26 cellular contexts compared by ENCODE assay signal in genomic region chr15:52093167-52093538, GRCh38. TPM values are rescaled to one million over a fixed set of nuclear protein-coding genes. Genes with fewer than 3 reads are reported as not detected.
A peak's percentile ranks its signal among the peaks of the same experiment; 100 is the strongest.
DNase-seq lines count a peak whose midpoint lies in the region; ATAC-seq and TF ChIP-seq lines count a peak whose summit lies in the region.
"Had no signal": no experiment of that assay in that cellular context is flagged by ENCODE, and none has a peak within 500 bp of the region (broad histone marks: within the 10 kb centered on the region; RNA-seq: fewer than 3 reads in every experiment).

No MANE protein-coding gene starts in this region.

- H3K9me2 ChIP-seq in PC-9 (ENCODE audit: insufficient read depth): no peaks in the 10 kb centered on the region

- peaks cover 0 to 3% of the 10 kb centered on the region in 2 donors for H3K36me3 Mint-ChIP-seq in CD14-positive monocyte
- H3K36me3 Mint-ChIP-seq: brain had no signal

- H2BK12ac ChIP-seq in mesenchymal stem cell (ENCODE audit: low read length in 2 of 2): no peak overlapping the region

- H3K4me2 ChIP-seq in PC-9: peak overlapping the region; percentile 55
- no peak overlapping the region for H3K4me2 ChIP-seq in mesenchymal stem cell (ENCODE audit: low read length, poor library complexity, severe bottlenecking)

- no peak overlapping the region for H3K23ac ChIP-seq in mesenchymal stem cell (ENCODE audit: low read length in 2 of 2)

- H3K79me1 ChIP-seq in mesenchymal stem cell (replicated peaks; ENCODE audit: low read length, poor library complexity, severe bottlenecking): no peaks in the 10 kb centered on the region

- no peaks in the 10 kb centered on the region for H4K20me1 ChIP-seq in PC-9 (ENCODE audit: insufficient read depth)

- H4K91ac ChIP-seq in mesenchymal stem cell (ENCODE audit: low read length): no peak overlapping the region

- H3K36me3 ChIP-seq in PC-9 (ENCODE audit: low read depth): no peaks in the 10 kb centered on the region
- H3K36me3 ChIP-seq in brain microvascular endothelial cell (replicated peaks): no peaks in the 10 kb centered on the region
- H3K36me3 ChIP-seq in mesenchymal stem cell (ENCODE audit: control insufficient read depth in 1 of 2, insufficient read depth in 2 of 2, low read depth in 1 of 2, low read length in 2 of 2): no peaks in the 10 kb centered on the region
- no peaks in the 10 kb centered on the region for H3K36me3 ChIP-seq in uterus
- H3K36me3 ChIP-seq: upper lobe of right lung had no signal

- H2AK5ac ChIP-seq in mesenchymal stem cell (ENCODE audit: low read length, severe bottlenecking): peak overlapping the region; percentile 79

- POLR2A ChIA-PET in PC-9 (lab: Charles Lee; ENCODE audit: unreplicated experiment): no interaction called here

- peak overlapping the region in 2 of 7 donors; percentile 32 to 57 for H3K27ac Mint-ChIP-seq in CD14-positive monocyte
- H3K27ac Mint-ChIP-seq: activated naive CD8-positive, alpha-beta T cell; activated T-helper 17 cell treated with anti-CD3 and anti-CD28 coated beads, Interleukin-2, amount 50 U/mL, for 72 hours; H9; T-helper 17 cell had no signal

- H2BK5ac ChIP-seq in mesenchymal stem cell (ENCODE audit: low read depth, low read length, poor library complexity, severe bottlenecking): peak overlapping the region; percentile 95

- H3K79me2 ChIP-seq in PC-9 (ENCODE audit: low read depth): no peaks in the 10 kb centered on the region
- H3K79me2 ChIP-seq: parathyroid adenoma had no signal

- in situ Hi-C loops in brain microvascular endothelial cell (cut with HindIII; ENCODE audit: low pct_ligation_motif_present, low sequenced_read_pairs): no loop called here

- peak overlapping the region; percentile 46 for H2BK120ac ChIP-seq in mesenchymal stem cell (ENCODE audit: low read depth, low read length)

- no peak overlapping the region for H2BK15ac ChIP-seq in mesenchymal stem cell (ENCODE audit: low read depth, poor library complexity, severe bottlenecking)

- H3K18ac ChIP-seq in mesenchymal stem cell (ENCODE audit: low read depth in 1 of 2, low read length in 2 of 2): peak overlapping the region; percentile 67 to 80

- WGBS in mesenchymal stem cell: 63% methylated on average over 4 of the region's 4 CpGs

- peaks cover 0 to 1% (median 0%) of the 10 kb centered on the region in 3 donors for H3K27me3 Mint-ChIP-seq in CD14-positive monocyte (ENCODE audit: low read depth in 3 of 3)
- H3K27me3 Mint-ChIP-seq: activated naive CD8-positive, alpha-beta T cell had no signal

- peak overlapping the region; percentile 46 for H4K8ac ChIP-seq in mesenchymal stem cell (ENCODE audit: low read length)

- peak overlapping the region; percentile 79 for H3K9ac ChIP-seq in mesenchymal stem cell (ENCODE audit: low read length)
- H3K9ac ChIP-seq: parathyroid adenoma had no signal

- H3K14ac ChIP-seq in mesenchymal stem cell (ENCODE audit: low read length in 2 of 2): no peak overlapping the region

- no peak for TF ChIP-seq POLR2A in uterus (IDR thresholded peaks at IDR 0.05)

- H3K4me1 ChIP-seq in PC-9 (replicated peaks; ENCODE audit: insufficient read depth) (peaks cover 34% of the 10 kb centered on the region), mesenchymal stem cell (ENCODE audit: control insufficient read depth, insufficient read depth, low read depth, low read length) (peaks cover 19% of the 10 kb centered on the region), uterus (peaks cover 17% of the 10 kb centered on the region in 2 donors)
- H3K4me1 ChIP-seq: parathyroid adenoma had no signal

- H3K9me3 ChIP-seq in PC-9 (ENCODE audit: insufficient read depth, low read depth) (0 out of 2 replicates have a peak, but pooled peaks cover 3% of the 10 kb centered on the region), mesenchymal stem cell (ENCODE audit: control insufficient read depth, low read length) (peaks cover 3% of the 10 kb centered on the region), uterus (peaks cover 0 to 5% of the 10 kb centered on the region in 2 donors)

- no peaks in the 10 kb centered on the region for H3K27me3 ChIP-seq in PC-9 (ENCODE audit: insufficient read depth, low read depth)
- H3K27me3 ChIP-seq in brain microvascular endothelial cell (replicated peaks): no peaks in the 10 kb centered on the region
- H3K27me3 ChIP-seq in mesenchymal stem cell (ENCODE audit: control insufficient read depth in 1 of 2, insufficient read depth in 1 of 2, low read length in 2 of 2): no peaks in the 10 kb centered on the region
- H3K27me3 ChIP-seq in uterus: no peaks in the 10 kb centered on the region
- H3K27me3 ChIP-seq: upper lobe of right lung had no signal

- H3K4me3 Mint-ChIP-seq in CD14-positive monocyte: peak overlapping the region in 1 of 2 donors; percentile 66
- H3K4me3 Mint-ChIP-seq: activated naive CD8-positive, alpha-beta T cell; activated T-helper 17 cell treated with anti-CD3 and anti-CD28 coated beads, Interleukin-2, amount 50 U/mL, for 72 hours; brain; H9; T-helper 17 cell had no signal

- BruUV-seq in PC-9 (replicated peaks; lab: Mats Ljungman, UMichigan): TSS peak; percentile 93

- intact Hi-C loops in PC-9 (cut with micrococcal nuclease; ENCODE audit: unreplicated experiment): no loop called here
- intact Hi-C loops in uterus (cut with DNase I; ENCODE audit: low total_unique reads): no loop called here
- intact Hi-C loops in CD14-positive monocyte (cut with micrococcal nuclease): no loop called here
- intact Hi-C loops in Right ventricle myocardium inferior (cut with DNase I): no loop called here

- no peak overlapping the region for H3K4ac ChIP-seq in mesenchymal stem cell (ENCODE audit: low read depth in 1 of 2, low read length in 2 of 2)

- TF ChIP-seq CTCF in PC-9 (conservative IDR thresholded peaks at IDR 0.05): no peak
- no peak for TF ChIP-seq CTCF in brain microvascular endothelial cell (IDR thresholded peaks at IDR 0.05; ENCODE audit: low read depth, low read length, missing control alignments)
- no peak for TF ChIP-seq CTCF in uterus (IDR thresholded peaks at IDR 0.05)
- no peak for TF ChIP-seq CTCF in CD14-positive monocyte (IDR thresholded peaks at IDR 0.05)

- peaks cover 29% of the 10 kb centered on the region for H3K4me1 Mint-ChIP-seq in CD14-positive monocyte
- H3K4me1 Mint-ChIP-seq: activated T-helper 17 cell treated with anti-CD3 and anti-CD28 coated beads, Interleukin-2, amount 50 U/mL, for 72 hours; H9; T-helper 17 cell had no signal

- H3K27ac ChIP-seq in PC-9 (peak overlapping the region; percentile 90), brain microvascular endothelial cell (peak overlapping the region; percentile 86), mesenchymal stem cell (ENCODE audit: low read length, poor library complexity, severe bottlenecking) (peak overlapping the region; percentile 95), uterus (peak overlapping the region; percentile 83 to 87)
- H3K27ac ChIP-seq: parathyroid adenoma, upper lobe of right lung had no signal

- H3F3A ChIP-seq in PC-9 (ENCODE audit: insufficient read depth, low read depth): peaks cover 42% of the 10 kb centered on the region

- ATAC-seq in Right ventricle myocardium inferior: no peak
- ATAC-seq: activated T-helper 17 cell treated with anti-CD3 and anti-CD28 coated beads, Interleukin-2, amount 50 U/mL, for 72 hours; stimulated activated naive CD8-positive, alpha-beta T cell treated with anti-CD3 and anti-CD28 coated beads, Interleukin-15, Interleukin-2, amounts not matched to agents 100 U/mL and 50 U/mL, for 24 hours; T-helper 17 cell had no signal

- H2AFZ ChIP-seq in PC-9 (no peak overlapping the region), mesenchymal stem cell (ENCODE audit: low read depth, low read length) (no peak overlapping the region)
- H2AFZ ChIP-seq: parathyroid adenoma had no signal

- DNase-seq in PC-9 (no peak), brain microvascular endothelial cell (no peak), mesenchymal stem cell (no peak), uterus (no peak), CD14-positive monocyte (ENCODE audit: low spot score) (no peak), NCI-H2107 (lab: John Stamatoyannopoulos, UW) (no peak), RPMI8226 (no peak), Right ventricle myocardium inferior (ENCODE audit: missing footprints) (no peak)
- DNase-seq: activated CD4-positive, alpha-beta T cell treated with anti-CD3 and anti-CD28 coated beads, Interleukin-2, amount 50 U/mL, for 1 hour; AML-193; H9; islet precursor cell; NCI-H1105; NCI-H526; stimulated activated CD4-positive, alpha-beta T cell treated with anti-CD3 and anti-CD28 coated beads, Interleukin-2, amount 100 ng/mL, for 48 hours; stimulated activated naive CD8-positive, alpha-beta T cell treated with anti-CD3 and anti-CD28 coated beads, Interleukin-15, Interleukin-2, amounts not matched to agents 100 U/mL and 50 U/mL, for 24 hours; T-helper 17 cell; upper lobe of right lung had no signal

- H3K4me3 ChIP-seq in PC-9 (no peak overlapping the region), brain microvascular endothelial cell (ENCODE audit: low read depth, low read length) (no peak overlapping the region), mesenchymal stem cell (ENCODE audit: insufficient read depth in 1 of 2, low read depth in 1 of 2, low read length in 2 of 2) (no peak overlapping the region), uterus (no peak overlapping the region)
- H3K4me3 ChIP-seq: coronary artery, lung, upper lobe of right lung had no signal

- peaks cover 7 to 17% (median 12%) of the 10 kb centered on the region in 7 donors for H3K9me3 Mint-ChIP-seq in CD14-positive monocyte

- CTCF ChIA-PET in PC-9 (lab: Charles Lee): interaction anchor here (0.7 kb wide), 1 partner anchor 320 kb away, joined by 3 read pairs; no protein-coding TSS in a partner anchor

RNA-seq across cellular contexts. Expression of gene BCL2L10, which starts 19.4 kb away (rescaled TPM):
- total RNA-seq in PC-9 (2021): 0.43 and 0.48 TPM in 2 replicates
- polyA plus RNA-seq in mesenchymal stem cell (2013, experiment 1 of 2): 0.06 TPM
- polyA plus RNA-seq in mesenchymal stem cell (2013, experiment 2 of 2): not detected
- under 1 TPM in 1 of 4 donors, not detected in 3; 0.21 TPM for total RNA-seq in uterus
- not detected for polyA plus RNA-seq in CD14-positive monocyte
- total RNA-seq in Right ventricle myocardium inferior: not detected
- total RNA-seq: activated T-helper 17 cell treated with anti-CD3 and anti-CD28 coated beads, Interleukin-2, amount 50 U/mL, for 72 hours; H9; myocyte; Right ventricle myocardium superior; T-helper 17 cell; upper lobe of right lung had no signal
